Comparison of ENCODE assay signal across 26 cellular contexts in genomic region chr18:78511666-78512065, GRCh38.
"Had no signal": no experiment of that assay in that cellular context is flagged by ENCODE, and none has a peak within 500 bp of the region (broad histone marks: within the 10 kb centered on the region; RNA-seq: fewer than 3 reads in every experiment).

No MANE protein-coding gene starts in this region.

- H3K4me3 Mint-ChIP-seq: activated B cell treated with CpG ODN at 0.5 μM for 24 hours; activated CD4-positive, alpha-beta memory T cell treated with anti-CD3 and anti-CD28 coated beads for 36 hours; activated CD4-positive, alpha-beta T cell treated with anti-CD3 and anti-CD28 coated beads, Interleukin-2, amount 10 ng/mL, durations not matched to agents 7 days and 5 days; activated naive CD4-positive, alpha-beta T cell treated with anti-CD3 and anti-CD28 coated beads, Interleukin-2, amount 10 ng/mL, durations not matched to agents 7 days and 5 days; activated naive CD8-positive, alpha-beta T cell treated with anti-CD3 and anti-CD28 coated beads for 36 hours; activated T-cell treated with anti-CD3 and anti-CD28 coated beads, Interleukin-2, amount 50 U/mL, for 72 hours; T-helper 17 cell had no signal

- H3K9me3 ChIP-seq: adrenal gland had no signal

- H3K9me3 Mint-ChIP-seq: activated B cell treated with CpG ODN at 0.5 μM for 24 hours; activated CD4-positive, alpha-beta T cell treated with anti-CD3 and anti-CD28 coated beads, Interleukin-2, amount 10 ng/mL, durations not matched to agents 7 days and 5 days had no signal

- H3K4me1 ChIP-seq: adrenal gland had no signal

- H3K27ac ChIP-seq: adrenal gland had no signal

- H3K36me3 Mint-ChIP-seq: activated CD4-positive, alpha-beta memory T cell treated with anti-CD3 and anti-CD28 coated beads for 36 hours; activated naive CD8-positive, alpha-beta T cell treated with anti-CD3 and anti-CD28 coated beads for 36 hours had no signal

- DNase-seq: activated B cell treated with CpG ODN at 0.5 μM for 24 hours; activated CD4-positive, alpha-beta memory T cell treated with anti-CD3 and anti-CD28 coated beads for 36 hours; activated CD4-positive, alpha-beta T cell treated with anti-CD3 and anti-CD28 coated beads for 1 hour; activated CD4-positive, alpha-beta T cell treated with anti-CD3 and anti-CD28 coated beads, Interleukin-2, amount 10 ng/mL, durations not matched to agents 7 days and 5 days; activated gamma-delta T cell treated with Interleukin-2 at 50 U/mL for 16 hours; activated naive CD4-positive, alpha-beta T cell treated with anti-CD3 and anti-CD28 coated beads, Interleukin-2, amount 10 ng/mL, durations not matched to agents 7 days and 5 days; activated naive CD8-positive, alpha-beta T cell treated with anti-CD3 and anti-CD28 coated beads for 36 hours; activated T-cell treated with anti-CD3 and anti-CD28 coated beads, Interleukin-2, amount 50 U/mL, for 72 hours; anterior cingulate cortex; Karpas-422; MM.1S; NCI-H1105; NCI-H1436; NCI-H1694 treated with DMSO at 0.1 percent for 48 hours; NCI-H2029 treated with DMSO at 0.1 percent for 48 hours; NCI-H345; NCI-H510A; NCI-H69; NK-92 treated with Interleukin-12 subunit alpha and Interleukin-12 subunit beta, amount 100 ng/mL, for 24 hours; OCI-M1; SHP77 treated with DMSO at 0.1 percent for 48 hours; T-helper 17 cell; T-helper 9 cell had no signal

- H3K36me3 ChIP-seq: adrenal gland had no signal

- ATAC-seq: activated T-cell treated with anti-CD3 and anti-CD28 coated beads, Interleukin-2, amount 50 U/mL, for 72 hours; K562; T-helper 17 cell had no signal

- H3K27ac Mint-ChIP-seq: activated B cell treated with CpG ODN at 0.5 μM for 24 hours; activated CD4-positive, alpha-beta memory T cell treated with anti-CD3 and anti-CD28 coated beads for 36 hours; activated CD4-positive, alpha-beta T cell treated with anti-CD3 and anti-CD28 coated beads, Interleukin-2, amount 10 ng/mL, durations not matched to agents 7 days and 5 days; activated naive CD4-positive, alpha-beta T cell treated with anti-CD3 and anti-CD28 coated beads, Interleukin-2, amount 10 ng/mL, durations not matched to agents 7 days and 5 days; activated naive CD8-positive, alpha-beta T cell treated with anti-CD3 and anti-CD28 coated beads for 36 hours; activated T-cell treated with anti-CD3 and anti-CD28 coated beads, Interleukin-2, amount 50 U/mL, for 72 hours; activated T-helper 2 cell treated with anti-CD3 and anti-CD28 coated beads, Interferon-gamma antibody, Interleukin-2, Interleukin-4, amounts not matched to agents 10 μg/mL and 5 μg/mL and 100 μg/mL, durations not matched to agents 14 hours and 24 hours and 36 hours; T-helper 17 cell had no signal

- H3K27me3 Mint-ChIP-seq: activated B cell treated with CpG ODN at 0.5 μM for 24 hours; activated CD4-positive, alpha-beta memory T cell treated with anti-CD3 and anti-CD28 coated beads for 36 hours; activated CD4-positive, alpha-beta T cell treated with anti-CD3 and anti-CD28 coated beads, Interleukin-2, amount 10 ng/mL, durations not matched to agents 7 days and 5 days; activated naive CD4-positive, alpha-beta T cell treated with anti-CD3 and anti-CD28 coated beads, Interleukin-2, amount 10 ng/mL, durations not matched to agents 7 days and 5 days; activated naive CD8-positive, alpha-beta T cell treated with anti-CD3 and anti-CD28 coated beads for 36 hours; T-helper 17 cell had no signal

- H3K4me1 Mint-ChIP-seq: activated B cell treated with CpG ODN at 0.5 μM for 24 hours; activated CD4-positive, alpha-beta T cell treated with anti-CD3 and anti-CD28 coated beads, Interleukin-2, amount 10 ng/mL, durations not matched to agents 7 days and 5 days; activated naive CD4-positive, alpha-beta T cell treated with anti-CD3 and anti-CD28 coated beads, Interleukin-2, amount 10 ng/mL, durations not matched to agents 7 days and 5 days; activated naive CD8-positive, alpha-beta T cell treated with anti-CD3 and anti-CD28 coated beads for 36 hours; T-helper 17 cell had no signal

- H3K4me3 ChIP-seq: adrenal gland, K562 had no signal

- H3K27me3 ChIP-seq: adrenal gland had no signal
